36 cellular contexts compared by ENCODE assay signal in the genomic region with DNA sequence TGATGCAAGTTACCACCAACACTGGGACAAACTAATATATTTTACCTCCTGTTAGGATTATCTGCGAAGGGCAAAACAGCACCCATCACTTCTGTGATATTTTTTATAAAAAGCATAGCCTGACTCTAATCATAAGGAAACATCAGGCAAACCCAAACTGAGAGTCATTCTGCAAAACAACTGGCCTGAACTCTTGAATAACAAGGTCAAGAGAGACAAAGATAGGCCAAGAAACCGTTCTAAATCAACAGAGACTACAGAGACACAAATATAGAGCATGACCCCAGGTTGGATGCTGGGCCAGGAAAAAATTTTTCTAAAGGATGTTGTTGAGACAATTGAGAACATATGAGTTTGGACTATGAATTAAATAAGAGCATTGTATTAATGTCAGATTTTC.
"Had no signal": no experiment of that assay in that cellular context is flagged by ENCODE, and none has a peak within 500 bp of the region (broad histone marks: within the 10 kb centered on the region; RNA-seq: fewer than 3 reads in every experiment).

No MANE protein-coding gene starts in this region.

- FAIRE-seq: astrocyte had no signal

- H3K36me3 ChIP-seq: adrenal gland, brain microvascular endothelial cell, breast epithelium had no signal

- H3K27ac ChIP-seq: adrenal gland, body of pancreas, brain microvascular endothelial cell, breast epithelium, VCaP had no signal

- DNase-seq: activated CD4-positive, alpha-beta memory T cell treated with anti-CD3 and anti-CD28 coated beads for 36 hours; activated CD4-positive, alpha-beta T cell treated with anti-CD3 and anti-CD28 coated beads for 1 hour; activated CD4-positive, alpha-beta T cell treated with anti-CD3 and anti-CD28 coated beads for 36 hours; activated CD4-positive, alpha-beta T cell treated with anti-CD3 and anti-CD28 coated beads for 48 hours; activated CD4-positive, alpha-beta T cell treated with anti-CD3 and anti-CD28 coated beads, Interleukin-2, amount 50 U/mL, for 1 hour; activated CD4-positive, alpha-beta T cell treated with anti-CD3 and anti-CD28 coated beads, Interleukin-2, amount 50 U/mL, for 4 hours; activated CD4-positive, CD25-positive, alpha-beta regulatory T cell; activated CD8-positive, alpha-beta memory T cell treated with anti-CD3 and anti-CD28 coated beads, Interleukin-2, amount 50 U/mL, for 4 hours; activated CD8-positive, alpha-beta T cell treated with anti-CD3 and anti-CD28 coated beads for 36 hours; activated effector memory CD4-positive, alpha-beta T cell treated with anti-CD3 and anti-CD28 coated beads, Interleukin-2, amount 50 U/mL, for 16 hours; activated gamma-delta T cell treated with Interleukin-2 at 50 U/mL for 16 hours; activated naive CD4-positive, alpha-beta T cell; activated naive CD4-positive, alpha-beta T cell treated with anti-CD3 and anti-CD28 coated beads for 36 hours; activated naive CD4-positive, alpha-beta T cell treated with anti-CD3 and anti-CD28 coated beads, Interleukin-2, amount 50 U/mL, for 16 hours; activated naive CD8-positive, alpha-beta T cell treated with anti-CD3 and anti-CD28 coated beads for 36 hours; activated T-cell treated with anti-CD3 and anti-CD28 coated beads for 4 hours; activated T-cell treated with anti-CD3 and anti-CD28 coated beads, Interleukin-2, amount 50 U/mL, for 1 hour; activated T-cell treated with anti-CD3 and anti-CD28 coated beads, Interleukin-2, amount 50 U/mL, for 4 hours; activated T-cell treated with anti-CD3 and anti-CD28 coated beads, Interleukin-2, amount 50 U/mL, for 72 hours; adrenal gland; amniotic stem cell; aorta; body of pancreas; brain microvascular endothelial cell; central memory CD4-positive, alpha-beta T cell; SW 1271; T-helper 1 cell; T-helper 2 cell; T-helper 9 cell had no signal

- ATAC-seq: activated CD4-positive, alpha-beta T cell treated with anti-CD3 and anti-CD28 coated beads for 36 hours; activated CD4-positive, CD25-positive, alpha-beta regulatory T cell treated with anti-CD3 and anti-CD28 coated beads, Interleukin-2, amount 50 U/mL, for 24 hours; activated CD8-positive, alpha-beta T cell treated with anti-CD3 and anti-CD28 coated beads for 36 hours; activated naive CD4-positive, alpha-beta T cell treated with anti-CD3 and anti-CD28 coated beads, Interleukin-2, amount 50 U/mL, for 72 hours; activated T-cell treated with anti-CD3 and anti-CD28 coated beads, Interleukin-2, amount 50 U/mL, for 4 hours; activated T-cell treated with anti-CD3 and anti-CD28 coated beads, Interleukin-2, amount 50 U/mL, for 72 hours; activated T-helper 17 cell treated with anti-CD3 and anti-CD28 coated beads, Interleukin-2, amount 50 U/mL, for 72 hours; body of pancreas; WTC11 had no signal

- H3K4me3 ChIP-seq: adrenal gland, body of pancreas, breast epithelium had no signal

- H3K9me3 ChIP-seq: adrenal gland, body of pancreas, breast epithelium had no signal

- H3K27me3 ChIP-seq: adrenal gland, body of pancreas, brain microvascular endothelial cell, breast epithelium had no signal

- H3K4me1 ChIP-seq: adrenal gland, body of pancreas, breast epithelium had no signal
